In the genomic region with DNA sequence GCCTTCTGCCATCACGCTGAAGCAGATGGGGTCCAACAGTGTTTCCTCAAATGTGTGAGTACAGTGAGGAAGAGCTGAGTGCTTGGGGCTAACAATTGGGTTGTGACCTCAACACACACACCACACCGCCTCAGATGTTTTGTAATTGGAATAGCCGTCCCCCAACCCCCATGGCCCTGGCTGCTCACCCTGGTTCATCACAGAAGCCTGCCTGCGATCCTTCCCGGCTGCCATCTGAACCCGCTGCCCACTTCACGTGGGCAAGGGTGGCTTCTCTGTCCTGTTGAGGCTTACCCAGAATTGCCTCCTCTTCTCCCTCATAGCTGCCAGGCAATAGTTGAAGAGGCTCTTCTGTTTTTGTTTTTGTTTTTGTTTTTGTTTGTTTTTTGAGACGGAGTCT, we compare ENCODE assay signal across 1 cellular context.
TF ChIP-seq lines count a peak whose summit lies in the region.

No MANE protein-coding gene starts in this region.

TF ChIP-seq in GM23338, 12 proteins besides CTCF, POLR2A, EP300 and RAD21 (continued from another document):
- no peak for TF ChIP-seq ZNF462 (CRISPR knock-in tag; IDR thresholded peaks at IDR 0.05)
